In genomic region chr20:46709055-46709458, GRCh38 we compare ENCODE assay signal across 8 cellular contexts. TPM values are rescaled to one million over a fixed set of nuclear protein-coding genes. Genes with fewer than 3 reads are reported as not detected.
DNase-seq lines count a peak whose midpoint lies in the region; ATAC-seq and TF ChIP-seq lines count a peak whose summit lies in the region.

No MANE protein-coding gene starts in this region.

- H3K9me3 ChIP-seq in BLaER1 (peaks cover 23% of the 10 kb centered on the region), SJCRH30 (replicated peaks) (peaks cover 21% of the 10 kb centered on the region), ovary (no peaks in the 10 kb centered on the region)

- no peak for TF ChIP-seq EP300 in ovary (IDR thresholded peaks at IDR 0.05)

- DNase-seq in SJCRH30 (no peak), fibroblast of pulmonary artery (ENCODE audit: low read depth) (no peak), ovary (no peak), SK-N-DZ (ENCODE audit: low spot score) (no peak), OCI-M2 (lab: John Stamatoyannopoulos, UW; ENCODE audit: unreplicated experiment) (no peak), SHP77 treated with DMSO at 0.1 percent for 48 hours (lab: John Stamatoyannopoulos, UW) (no peak)

- no peak for TF ChIP-seq POLR2A in ovary (IDR thresholded peaks at IDR 0.05)

- no peak for ATAC-seq in HG03521 (IDR thresholded peaks at IDR 0.05; ENCODE audit: unreplicated experiment)

- peaks cover 19% of the 10 kb centered on the region for H3K4me1 ChIP-seq in BLaER1
- H3K4me1 ChIP-seq in SJCRH30: peaks cover 25% of the 10 kb centered on the region
- peaks cover 14% of the 10 kb centered on the region for H3K4me1 ChIP-seq in ovary (ENCODE audit: insufficient read depth)

- peaks cover 36% of the 10 kb centered on the region for H3K27me3 ChIP-seq in BLaER1
- H3K27me3 ChIP-seq in SJCRH30: 0 out of 2 replicates have a peak, but pooled peaks cover 4% of the 10 kb centered on the region
- no peaks in the 10 kb centered on the region for H3K27me3 ChIP-seq in ovary

- H3K9ac ChIP-seq in BLaER1: peak overlapping the region; percentile 80; the same call in 1 of the 2 replicates

- peak overlapping the region; percentile 74 for H3K27ac ChIP-seq in BLaER1
- H3K27ac ChIP-seq in SJCRH30: peak overlapping the region; percentile 56
- H3K27ac ChIP-seq in ovary: peak overlapping the region; percentile 53 to 69

- no peaks in the 10 kb centered on the region for H3K36me3 ChIP-seq in BLaER1
- H3K36me3 ChIP-seq in SJCRH30: no peaks in the 10 kb centered on the region
- H3K36me3 ChIP-seq in ovary: no peaks in the 10 kb centered on the region

- 49 to 64% (median 61%) methylated on average over 11 to 13 of the region's 13 CpGs for WGBS in ovary, 3 donors

- peak overlapping the region; percentile 72 for H3K4me3 ChIP-seq in BLaER1
- peak overlapping the region; percentile 63 for H3K4me3 ChIP-seq in SJCRH30
- peak overlapping the region; percentile 76 for H3K4me3 ChIP-seq in fibroblast of pulmonary artery (replicated peaks; ENCODE audit: low read depth, low read length)
- peak overlapping the region; percentile 45 for H3K4me3 ChIP-seq in ovary

- peak overlapping the region; percentile 89 for H3K4me2 ChIP-seq in BLaER1

- H4K20me1 ChIP-seq in BLaER1: no peaks in the 10 kb centered on the region

- TF ChIP-seq CTCF in fibroblast of pulmonary artery (IDR thresholded peaks at IDR 0.05; ENCODE audit: low read length, missing control alignments) (no peak), ovary (IDR thresholded peaks at IDR 0.05) (no peak)

- intact Hi-C loops in ovary (cut with DNase I): no loop called here

RNA-seq across cellular contexts. Expression of gene SLC2A10, which starts 0.4 kb away (rescaled TPM):
- 4.6 and 5.1 TPM in 2 replicates for total RNA-seq in SJCRH30 (2014; rRNA removed; shearing (Covaris generic))
- total RNA-seq in ovary: 10 to 100 TPM in 5 of 7 donors, 1 to 10 TPM in 2; 7.3 to 27.7 (median 15.1) TPM
- 10 to 100 TPM; 11.0 to 18.4 TPM for polyA plus RNA-seq in ovary
- polyA plus RNA-seq in SK-N-DZ (2014; cell fraction: cytosol; rRNA removed): 0.17 and 0.45 TPM in 2 replicates
- polyA plus RNA-seq in SK-N-DZ (2014; cell fraction: nucleus; rRNA removed): 0.13 and 4.5 TPM in 2 replicates

RNA-seq across cellular contexts. Expression of gene TP53RK, which starts 19.8 kb away (rescaled TPM):
- 41.5 and 45.4 TPM in 2 replicates for total RNA-seq in SJCRH30 (2014; rRNA removed; shearing (Covaris generic))
- total RNA-seq in ovary: 10 to 100 TPM; 11.3 to 17.3 (median 13.4) TPM
- polyA plus RNA-seq in ovary: 10 to 100 TPM in 1 of 2 donors, 1 to 10 TPM in 1; 7.7 to 17.5 TPM
- 37.2 and 42.0 TPM in 2 replicates for polyA plus RNA-seq in SK-N-DZ (2014; cell fraction: cytosol; rRNA removed)
- polyA plus RNA-seq in SK-N-DZ (2014; cell fraction: nucleus; rRNA removed): 22.1 and 23.2 TPM in 2 replicates

RNA-seq across cellular contexts. Expression of gene SLC13A3, which starts 57.8 kb away (rescaled TPM):
- total RNA-seq in SJCRH30 (2014; rRNA removed; shearing (Covaris generic)): not detected in 2 replicates
- 1 to 10 TPM in 6 of 7 donors, under 1 TPM in 1; 0.36 to 6.1 (median 4.6) TPM for total RNA-seq in ovary
- polyA plus RNA-seq in ovary: 1 to 10 TPM; 1.3 to 7.1 TPM
- polyA plus RNA-seq in SK-N-DZ (2014; cell fraction: cytosol; rRNA removed): 0.03 TPM in 1 of 2 replicates, not detected in the other
- 0.24 TPM in 1 of 2 replicates, not detected in the other for polyA plus RNA-seq in SK-N-DZ (2014; cell fraction: nucleus; rRNA removed)
